Comparison of ENCODE assay signal across 23 cellular contexts in genomic region chr7:123662755-123663154, GRCh38. TPM values are rescaled to one million over a fixed set of nuclear protein-coding genes. Genes with fewer than 3 reads are reported as not detected.
DNase-seq lines count a peak whose midpoint lies in the region; ATAC-seq and TF ChIP-seq lines count a peak whose summit lies in the region.
"Had no signal": no experiment of that assay in that cellular context is flagged by ENCODE, and none has a peak within 500 bp of the region (broad histone marks: within the 10 kb centered on the region; RNA-seq: fewer than 3 reads in every experiment).

No MANE protein-coding gene starts in this region.

- POLR2A ChIA-PET in HEK293 (lab: Yijun Ruan, JAX) = no interaction called here

- DNase-seq in left ventricle myocardium inferior (no peak), left cardiac atrium (no peak), right atrium auricular region (ENCODE audit: low spot score) (no peak), gastrocnemius medialis (no peak)
- DNase-seq in activated CD4-positive, alpha-beta T cell treated with anti-CD3 and anti-CD28 coated beads, Interleukin-2, amount 50 U/mL, for 1 hour = no peak
- no peak for DNase-seq in central memory CD4-positive, alpha-beta T cell
- DNase-seq: Calu3; CD8-positive, alpha-beta T cell; DND-41; EL; GM23248; H7; IMR-90; KBM-7 had no signal

- CTCF ChIA-PET in HEK293 (lab: Yijun Ruan, JAX) = interaction anchor here (0.6 to 0.7 kb wide), 4 partner anchors 20 to 1795 kb away, joined by 3 to 4 read pairs (median 3); no protein-coding TSS in a partner anchor

- intact Hi-C loops in left ventricle myocardium inferior (cut with micrococcal nuclease) = no loop called here
- intact Hi-C loops in left cardiac atrium (cut with DNase I) = no loop called here
- intact Hi-C loops in gastrocnemius medialis (cut with DNase I; ENCODE audit: low total_unique reads) = loop anchor here (2.0 kb wide), 1 partner anchor 16 kb away; no protein-coding TSS in a partner anchor

- TF ChIP-seq CTCF in left ventricle myocardium inferior (IDR thresholded peaks at IDR 0.05; ENCODE audit: borderline replicate concordance) (no peak), HEK293 (tag by site-specific recombination; IDR thresholded peaks at IDR 0.05) (no peak), right atrium auricular region (IDR thresholded peaks at IDR 0.05) (no peak), gastrocnemius medialis (IDR thresholded peaks at IDR 0.05 in 4 of 5, conservative IDR thresholded peaks at IDR 0.05 in 1 of 5) (no peak)

- H3K36me3 ChIP-seq in left ventricle myocardium inferior = peaks cover 27% of the 10 kb centered on the region
- H3K36me3 ChIP-seq in HEK293 (ENCODE audit: control insufficient read depth in 2 of 2, insufficient read depth in 1 of 2, low read length in 2 of 2) = no peaks in the 10 kb centered on the region
- H3K36me3 ChIP-seq in right atrium auricular region = peaks cover 63% of the 10 kb centered on the region
- peaks cover 0 to 31% of the 10 kb centered on the region in 2 donors for H3K36me3 ChIP-seq in gastrocnemius medialis
- H3K36me3 ChIP-seq: BLaER1 treated with 17β-estradiol and CSF1 and Interleukin-3, amounts not matched to agents 10 nM and 100 nM had no signal

- in situ Hi-C loops in gastrocnemius medialis (cut with MboI; ENCODE audit: low sequenced_read_pairs in 4 of 4) = no loop called here

- TF ChIP-seq POLR2A in gastrocnemius medialis (IDR thresholded peaks at IDR 0.05) = no peak

- H3K27me3 ChIP-seq in left ventricle myocardium inferior (ENCODE audit: low read depth) (no peaks in the 10 kb centered on the region), right atrium auricular region (no peaks in the 10 kb centered on the region), gastrocnemius medialis (no peaks in the 10 kb centered on the region)
- H3K27me3 ChIP-seq: BLaER1 treated with 17β-estradiol and CSF1 and Interleukin-3, amounts not matched to agents 10 nM and 100 nM had no signal

- H3K27ac ChIP-seq in left ventricle myocardium inferior (replicated peaks) (peak overlapping the region; percentile 93), HEK293 (ENCODE audit: extremely low read depth, low read depth, low read length) (no peak overlapping the region), right atrium auricular region (peak overlapping the region; percentile 49 to 90), gastrocnemius medialis (peak overlapping the region; percentile 88 to 96 (median 96))
- H3K27ac ChIP-seq: BLaER1 treated with 17β-estradiol and CSF1 and Interleukin-3, amounts not matched to agents 10 nM and 100 nM; GM23248; HL-60 had no signal

- ATAC-seq in left cardiac atrium = no peak
- no peak for ATAC-seq in gastrocnemius medialis
- ATAC-seq in HG03460 (IDR thresholded peaks at IDR 0.05; ENCODE audit: unreplicated experiment) = no peak
- ATAC-seq: CD8-positive, alpha-beta T cell; GM12878 had no signal

- H3K4me3 ChIP-seq in left ventricle myocardium inferior (peak overlapping the region; percentile 71), HEK293 (ENCODE audit: low read depth, low read length) (no peak overlapping the region), right atrium auricular region (peak overlapping the region; percentile 13 to 22), gastrocnemius medialis (peak overlapping the region; percentile 17 to 73 (median 54))
- H3K4me3 ChIP-seq: BLaER1 treated with 17β-estradiol and CSF1 and Interleukin-3, amounts not matched to agents 10 nM and 100 nM; GM12878; GM23248 had no signal

- H3K4me1 ChIP-seq in left ventricle myocardium inferior (peaks cover 48% of the 10 kb centered on the region), HEK293 (ENCODE audit: control insufficient read depth, insufficient read depth, low read length) (no peaks in the 10 kb centered on the region), right atrium auricular region (peaks cover 0 to 17% of the 10 kb centered on the region in 2 donors), gastrocnemius medialis (peaks cover 69 to 76% of the 10 kb centered on the region in 2 donors)

- no peaks in the 10 kb centered on the region for H3K9me3 ChIP-seq in left ventricle myocardium inferior (replicated peaks)
- no peaks in the 10 kb centered on the region for H3K9me3 ChIP-seq in HEK293 (ENCODE audit: control insufficient read depth, insufficient read depth, low read depth, low read length)
- H3K9me3 ChIP-seq in right atrium auricular region = no peaks in the 10 kb centered on the region
- H3K9me3 ChIP-seq in gastrocnemius medialis = no peaks in the 10 kb centered on the region
- H3K9me3 ChIP-seq: BLaER1 treated with 17β-estradiol and CSF1 and Interleukin-3, amounts not matched to agents 10 nM and 100 nM had no signal

TF ChIP-seq in HEK293, 187 proteins besides CTCF, POLR2A, EP300 and RAD21:
- no peak for TF ChIP-seq ZNF366 (tag by site-specific recombination; conservative IDR thresholded peaks at IDR 0.05)
- TF ChIP-seq EGR2 (tag by site-specific recombination; IDR thresholded peaks at IDR 0.05; ENCODE audit: low read depth) = peak; percentile 40; the same call in 1 of the 2 replicates
- TF ChIP-seq ZFP41 (tag by site-specific recombination; IDR thresholded peaks at IDR 0.05; ENCODE audit: borderline replicate concordance) = no peak
- no peak for TF ChIP-seq ZNF792 (tag by site-specific recombination; IDR thresholded peaks at IDR 0.05)

RNA-seq across cellular contexts. Expression of gene LMOD2, which starts 7.1 kb away (rescaled TPM):
- total RNA-seq in left ventricle myocardium inferior = 888 TPM
- 100 to 1,000 TPM; 220 to 376 TPM for total RNA-seq in left cardiac atrium
- total RNA-seq in right atrium auricular region = 100 to 1,000 TPM; 374 to 493 TPM
- total RNA-seq in gastrocnemius medialis = 100 to 1,000 TPM; 150 to 518 (median 314) TPM
- total RNA-seq: A172; B cell; Calu3; CD8-positive, alpha-beta T cell; G401; GM12878; GM23248; H7; HT1080; IMR-90 had no signal
